ENCODE assay signal across 10 cellular contexts in genomic region chr2:222433381-222434173, GRCh38. TPM values are rescaled to one million over a fixed set of nuclear protein-coding genes. Genes with fewer than 3 reads are reported as not detected.
DNase-seq lines count a peak whose midpoint lies in the region; ATAC-seq and TF ChIP-seq lines count a peak whose summit lies in the region.
"Had no signal": no experiment of that assay in that cellular context is flagged by ENCODE, and none has a peak within 500 bp of the region (broad histone marks: within the 10 kb centered on the region; RNA-seq: fewer than 3 reads in every experiment).

No MANE protein-coding gene starts in this region.

- no peak for TF ChIP-seq CTCF in VCaP (conservative IDR thresholded peaks at IDR 0.05)
- TF ChIP-seq CTCF in transverse colon (IDR thresholded peaks at IDR 0.05), result no peak

- peak; percentile 18 for DNase-seq in NCI-H2107 treated with DMSO at 0.1 percent for 48 hours (lab: John Stamatoyannopoulos, UW; ENCODE audit: unreplicated experiment)
- no peak for DNase-seq in NCI-H2107 (lab: John Stamatoyannopoulos, UW)
- DNase-seq in transverse colon, result peak; percentile 15
- DNase-seq in sciatic nerve (ENCODE audit: low spot score), result no peak
- no peak for DNase-seq in GDM1 (lab: John Stamatoyannopoulos, UW)
- DNase-seq in activated T-cell treated with anti-CD3 and anti-CD28 coated beads, Interleukin-2, amount 50 U/mL, for 1 hour, result no peak
- DNase-seq: activated CD8-positive, alpha-beta memory T cell treated with anti-CD3 and anti-CD28 coated beads, Interleukin-2, amount 50 U/mL, for 48 hours had no signal

- no peaks in the 10 kb centered on the region for H3K27me3 ChIP-seq in transverse colon

- H3K27ac ChIP-seq in VCaP, result peak overlapping the region; percentile 86
- H3K27ac ChIP-seq in transverse colon, result peak overlapping the region; percentile 27 to 40 (median 30)

- H3K4me3 ChIP-seq in transverse colon, result no peak overlapping the region
- H3K4me3 ChIP-seq: K562 had no signal

- 39 to 45% methylated on average over 5 to 8 of the region's 8 CpGs for WGBS in transverse colon (ENCODE audit: low coverage in 1 of 2), 2 donors

- peaks cover 4 to 44% (median 20%) of the 10 kb centered on the region in 4 donors for H3K4me1 ChIP-seq in transverse colon

- in situ Hi-C loops in transverse colon (cut with MboI; ENCODE audit: low pct_ligation_motif_present in 1 of 4, low pct_unique_long_range_greater_than_20kb in 1 of 4, low sequenced_read_pairs in 3 of 4), result no loop called here

- ATAC-seq in HG03135 (IDR thresholded peaks at IDR 0.05; ENCODE audit: unreplicated experiment) (peak; percentile 81), sciatic nerve (no peak)
- ATAC-seq: K562 had no signal

- H3K36me3 ChIP-seq in transverse colon, result no peaks in the 10 kb centered on the region

- intact Hi-C loops in transverse colon (cut with DNase I; ENCODE audit: low total_unique reads), result no loop called here
- intact Hi-C loops in sciatic nerve (cut with DNase I), result no loop called here

- H3K9me3 ChIP-seq in transverse colon, result no peaks in the 10 kb centered on the region

- TF ChIP-seq EP300 in transverse colon (IDR thresholded peaks at IDR 0.05; ENCODE audit: low read depth), result no peak

- TF ChIP-seq POLR2A in transverse colon (IDR thresholded peaks at IDR 0.05), result no peak

RNA-seq across cellular contexts. Expression of gene SGPP2, which starts 9.2 kb away (rescaled TPM):
- 10 to 100 TPM; 26.5 to 56.5 (median 48.7) TPM for total RNA-seq in transverse colon
- total RNA-seq in sciatic nerve, result 0.53 TPM

Comparison
In these comparisons a context has a peak if more than half of its experiments do, and no peak if none do; other contexts are left out.
1. DNase-seq: peak in NCI-H2107 treated with DMSO at 0.1 percent for 48 hours (single experiment) and transverse colon (single experiment); none in NCI-H2107 (single experiment), sciatic nerve (single experiment), GDM1 (single experiment) and activated T-cell treated with anti-CD3 and anti-CD28 coated beads, Interleukin-2, amount 50 U/mL, for 1 hour (single experiment).
2. RNA of gene SGPP2, which starts 9.2 kb away (total RNA-seq): 26.5 to 56.5 TPM in transverse colon; 0.53 TPM in sciatic nerve (single experiment); every median in the first group is over 10 times any median in the second.